8 cellular contexts compared by ENCODE assay signal in the genomic region with DNA sequence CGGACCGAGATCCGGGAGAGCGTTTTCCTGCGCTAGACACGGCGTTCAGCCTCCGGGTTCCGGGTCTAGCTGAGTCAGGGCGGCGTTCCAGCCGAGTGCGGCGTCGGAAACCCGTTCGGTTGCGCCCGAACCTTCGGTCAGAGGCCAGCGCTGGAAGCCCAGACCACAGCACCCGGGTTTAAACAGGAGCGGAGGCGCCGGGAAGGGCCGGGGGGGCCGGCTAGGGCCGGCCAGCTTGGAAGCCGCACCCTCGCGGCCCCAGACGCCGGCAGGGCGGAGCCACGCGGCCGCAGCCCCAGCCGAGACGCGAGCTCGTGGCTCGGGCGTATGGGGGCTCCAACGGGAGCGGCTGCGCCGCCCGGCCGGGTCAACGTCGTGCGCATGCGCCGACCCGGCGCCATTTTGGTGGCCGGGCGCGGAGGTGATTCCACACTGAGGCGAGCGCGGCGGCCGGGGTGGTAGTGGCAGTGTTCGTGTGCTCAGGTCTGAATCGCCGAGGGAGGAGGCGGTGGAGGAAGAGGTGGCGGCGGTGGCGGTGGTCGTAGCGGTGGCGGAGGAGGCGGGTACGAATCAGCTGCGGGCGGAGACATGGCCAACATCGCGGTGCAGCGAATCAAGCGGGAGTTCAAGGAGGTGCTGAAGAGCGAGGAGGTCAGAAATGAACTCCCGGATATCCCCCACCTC. TPM values are rescaled to one million over a fixed set of nuclear protein-coding genes. Genes with fewer than 3 reads are reported as not detected.
DNase-seq lines count a peak whose midpoint lies in the region; ATAC-seq and TF ChIP-seq lines count a peak whose summit lies in the region.

A gene with protein sequence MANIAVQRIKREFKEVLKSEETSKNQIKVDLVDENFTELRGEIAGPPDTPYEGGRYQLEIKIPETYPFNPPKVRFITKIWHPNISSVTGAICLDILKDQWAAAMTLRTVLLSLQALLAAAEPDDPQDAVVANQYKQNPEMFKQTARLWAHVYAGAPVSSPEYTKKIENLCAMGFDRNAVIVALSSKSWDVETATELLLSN (plus strand): TSS at position 397 of the 684 bp plus-strand sequence. CDS start 192 bp downstream, at position 589.

- DNase-seq in BJ (ENCODE audit: low read depth): peak; percentile 37
- peak; percentile 86 for DNase-seq in NCI-H748 (lab: John Stamatoyannopoulos, UW; ENCODE audit: unreplicated experiment)
- peak; percentile 86 to 89 for DNase-seq in activated CD4-positive, alpha-beta T cell treated with anti-CD3 and anti-CD28 coated beads, Interleukin-2, amount 50 U/mL, for 48 hours
- peak; percentile 64 to 88 for DNase-seq in dermis microvascular lymphatic vessel endothelial cell (ENCODE audit: low read depth in 2 of 2)
- DNase-seq in right lobe of liver: peak; percentile 92 to 93 (median 93)
- DNase-seq in stimulated activated CD4-positive, alpha-beta T cell treated with anti-CD3 and anti-CD28 coated beads, Interleukin-4, amount 100 ng/mL, for 4 hours: peak; percentile 86 to 90

- H3K27ac ChIP-seq in right lobe of liver: peak within 1 kb of the TSS; percentile 87 to 90 (median 89)

- POLR2A ChIA-PET in BJ (lab: Charles Lee): interaction anchor here (0.6 kb wide), 1 partner anchor 175 kb away, joined by 9 read pairs; no protein-coding TSS in a partner anchor

- H3K4me1 ChIP-seq in right lobe of liver: peaks cover 0 to 28% (median 2%) of the 10 kb centered on the region in 4 donors

- intact Hi-C loops in right lobe of liver (cut with DNase I): no loop called here

- H3K27me3 ChIP-seq in BJ (ENCODE audit: control insufficient read depth, insufficient read depth, low read length): no peaks in the 10 kb centered on the region
- H3K27me3 ChIP-seq in right lobe of liver: no peaks in the 10 kb centered on the region

- ATAC-seq in GM19328 (IDR thresholded peaks at IDR 0.05; ENCODE audit: unreplicated experiment) (peak; percentile 88), HG03469 (IDR thresholded peaks at IDR 0.05; ENCODE audit: unreplicated experiment) (peak; percentile 54), right lobe of liver (peak; percentile 85 to 94 (median 89))

- TF ChIP-seq CTCF in BJ (IDR thresholded peaks at IDR 0.05; ENCODE audit: insufficient read depth, low read depth, low read length) (no peak), right lobe of liver (IDR thresholded peaks at IDR 0.05) (peak in 1 of 4 donors; percentile 6)

- CTCF ChIA-PET in BJ (lab: Yijun Ruan, JAX): interaction anchor here (0.5 to 4.9 kb wide), 8 partner anchors 57 to 325 kb away, joined by 3 to 27 read pairs (median 4); no protein-coding TSS in a partner anchor

- peak; percentile 72 for TF ChIP-seq POLR2A in right lobe of liver (IDR thresholded peaks at IDR 0.05)

- H3K36me3 ChIP-seq in BJ (ENCODE audit: control insufficient read depth, insufficient read depth, low read length): no peaks in the 10 kb centered on the region
- no peaks in the 10 kb centered on the region for H3K36me3 ChIP-seq in right lobe of liver

- 0% methylated on average over 8 of the region's 84 CpGs for WGBS in right lobe of liver (ENCODE audit: insufficient coverage, low coverage, low lambda C conversion rate, missing lambda C conversion rate)

- H3K9me3 ChIP-seq in right lobe of liver: no peaks in the 10 kb centered on the region

- H3K4me3 ChIP-seq in BJ (ENCODE audit: low read depth, low read length) (peak within 1 kb of the TSS; percentile 99), right lobe of liver (peak within 1 kb of the TSS; percentile 75 to 96 (median 84))

RNA-seq across cellular contexts. Expression of the gene that starts here (rescaled TPM):
- polyA plus RNA-seq in BJ (2011; rRNA removed): 44.1 and 67.8 TPM in 2 replicates
- polyA minus RNA-seq in BJ (2011; rRNA and poly(A)+ RNA removed): 15.0 and 21.9 TPM in 2 replicates
- total RNA-seq in dermis microvascular lymphatic vessel endothelial cell: 13.7 and 16.2 TPM in 2 replicates
- 10 to 100 TPM; 20.5 to 54.8 (median 44.0) TPM for total RNA-seq in right lobe of liver

Comparison
In these comparisons a context has a peak if more than half of its experiments do, and no peak if none do; other contexts are left out.
1. Peak in every context shown above with its lines: DNase-seq, ATAC-seq, H3K4me3 ChIP-seq and H3K27ac ChIP-seq.
2. DNase-seq: peak in every context shown above with its lines; median percentile 93 in right lobe of liver; 88 in stimulated activated CD4-positive, alpha-beta T cell treated with anti-CD3 and anti-CD28 coated beads, Interleukin-4, amount 100 ng/mL, for 4 hours; 88 in activated CD4-positive, alpha-beta T cell treated with anti-CD3 and anti-CD28 coated beads, Interleukin-2, amount 50 U/mL, for 48 hours; 86 in NCI-H748; 76 in dermis microvascular lymphatic vessel endothelial cell; 37 in BJ.